22 cellular contexts compared by ENCODE assay signal in the genomic region with DNA sequence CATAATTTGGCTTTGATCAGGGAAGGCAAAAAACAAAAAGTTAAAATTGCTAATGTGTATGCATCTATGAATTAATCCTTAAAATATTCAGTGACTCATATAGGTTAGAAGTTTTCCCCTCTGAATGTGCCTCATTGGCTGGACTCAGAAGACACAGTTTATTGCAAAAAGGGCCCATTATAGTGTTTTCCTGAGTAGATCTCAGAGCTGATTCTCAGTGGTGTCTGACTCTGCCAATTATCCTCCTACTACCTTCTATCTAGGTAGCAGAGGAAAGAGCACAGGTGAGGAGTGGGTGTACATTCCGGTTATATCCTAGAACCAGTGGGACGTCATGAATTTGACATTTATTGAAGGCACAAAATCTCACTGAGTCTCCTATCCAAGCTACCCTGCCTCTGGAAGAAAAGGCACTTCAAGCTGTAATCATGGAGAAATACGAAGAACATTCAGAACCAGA.
DNase-seq lines count a peak whose midpoint lies in the region; ATAC-seq and TF ChIP-seq lines count a peak whose summit lies in the region.
"Had no signal": no experiment of that assay in that cellular context is flagged by ENCODE, and none has a peak within 500 bp of the region (broad histone marks: within the 10 kb centered on the region; RNA-seq: fewer than 3 reads in every experiment).

No MANE protein-coding gene starts in this region.

- H2AK9ac ChIP-seq in IMR-90 (replicated peaks; ENCODE audit: low read depth, low read length, poor library complexity), result no peak overlapping the region

- H3K27me3 ChIP-seq in IMR-90 (ENCODE audit: control insufficient read depth, insufficient read depth, low read length), result no peaks in the 10 kb centered on the region
- no peaks in the 10 kb centered on the region for H3K27me3 ChIP-seq in Karpas-422 (ENCODE audit: low read length)
- no peaks in the 10 kb centered on the region for H3K27me3 ChIP-seq in gastroesophageal sphincter
- H3K27me3 ChIP-seq: colonic mucosa, spleen, tibial artery had no signal

- H2BK5ac ChIP-seq in IMR-90 (ENCODE audit: low read depth, low read length, poor library complexity, severe bottlenecking), result peak overlapping the region; percentile 94

- peak overlapping the region; percentile 90; the same call in 1 of the 2 replicates for H4K5ac ChIP-seq in IMR-90 (ENCODE audit: low read depth, low read length)

- H3K4me3 ChIP-seq in AG04449 (ENCODE audit: low read depth, low read length) (no peak overlapping the region), IMR-90 (ENCODE audit: insufficient read depth, low read depth, low read length) (no peak overlapping the region), cardiac fibroblast (replicated peaks in 1 of 2; ENCODE audit: low read depth in 2 of 2, low read length in 2 of 2) (no peak overlapping the region), Karpas-422 (ENCODE audit: low read length) (no peak overlapping the region), gastroesophageal sphincter (no peak overlapping the region)
- H3K4me3 ChIP-seq: colonic mucosa, GM23338, heart left ventricle, spleen, tibial artery had no signal

- H3K9ac ChIP-seq in IMR-90 (ENCODE audit: low read depth, low read length) (no peak overlapping the region; the same call in 1 of the 2 replicates), Karpas-422 (ENCODE audit: low read length) (no peak overlapping the region)

- in situ Hi-C loops in IMR-90 (cut with MboI; ENCODE audit: low sequenced_read_pairs), result no loop called here

- H4K20me1 ChIP-seq in IMR-90 (ENCODE audit: insufficient read depth, low read length), result no peaks in the 10 kb centered on the region
- no peaks in the 10 kb centered on the region for H4K20me1 ChIP-seq in Karpas-422 (ENCODE audit: insufficient read depth, low read depth, low read length)

- peak overlapping the region; percentile 64 to 87 for H4K8ac ChIP-seq in IMR-90 (ENCODE audit: low read depth in 2 of 2, low read length in 2 of 2)

- POLR2A ChIA-PET in AG04449 (lab: Yijun Ruan, JAX) (interaction anchor here (1.0 kb wide), 1 partner anchor 73 kb away, joined by 3 read pairs; no protein-coding TSS in a partner anchor), IMR-90 (lab: Charles Lee; ENCODE audit: unreplicated experiment) (no interaction called here)

- H3K4me1 ChIP-seq in IMR-90 (ENCODE audit: control insufficient read depth, insufficient read depth, low read length) (peaks cover 16% of the 10 kb centered on the region), Karpas-422 (ENCODE audit: low read length) (no peaks in the 10 kb centered on the region), gastroesophageal sphincter (no peaks in the 10 kb centered on the region)
- H3K4me1 ChIP-seq: colonic mucosa, heart left ventricle, spleen, tibial artery had no signal

- H2AFZ ChIP-seq in IMR-90 (replicated peaks; ENCODE audit: low read length, poor library complexity) (peak overlapping the region; percentile 66), Karpas-422 (ENCODE audit: low read length) (no peak overlapping the region)
- H2AFZ ChIP-seq: GM23338 had no signal

- H2BK20ac ChIP-seq in IMR-90 (ENCODE audit: low read depth, low read length), result peak overlapping the region; percentile 95

- intact Hi-C loops in IMR-90 (cut with micrococcal nuclease), result no loop called here

- TF ChIP-seq POLR2A in IMR-90 (IDR thresholded peaks at IDR 0.05; ENCODE audit: low read depth, low read length), result no peak
- no peak for TF ChIP-seq POLR2A in gastroesophageal sphincter (IDR thresholded peaks at IDR 0.05)

- TF ChIP-seq RAD21 in IMR-90 (IDR thresholded peaks at IDR 0.05; ENCODE audit: low read length), result no peak

- peaks cover 3% of the 10 kb centered on the region for H3K9me1 ChIP-seq in IMR-90 (ENCODE audit: insufficient read depth, low read length)

- H2BK120ac ChIP-seq in IMR-90 (ENCODE audit: low read depth, low read length), result peak overlapping the region; percentile 92

- BruUV-seq in IMR-90 (replicated peaks; lab: Mats Ljungman, UMichigan), result no TSS peak

- peak overlapping the region; percentile 93 for H3K14ac ChIP-seq in IMR-90 (replicated peaks; ENCODE audit: low read depth, low read length)

- H3K9me3 ChIP-seq in IMR-90 (ENCODE audit: control insufficient read depth, insufficient read depth, low read length) (no peaks in the 10 kb centered on the region), Karpas-422 (ENCODE audit: low read length) (no peaks in the 10 kb centered on the region), gastroesophageal sphincter (no peaks in the 10 kb centered on the region)
- H3K9me3 ChIP-seq: colonic mucosa, heart left ventricle, spleen, tibial artery had no signal

- peak; percentile 94 for ATAC-seq in IMR-90 (ENCODE audit: low read depth)
- ATAC-seq in gastroesophageal sphincter, result no peak
- ATAC-seq: GM23338; heart left ventricle; naive thymus-derived CD8-positive, alpha-beta T cell had no signal

- no peaks in the 10 kb centered on the region for H3K79me2 ChIP-seq in Karpas-422 (ENCODE audit: low read length)

- DNase-seq in AG04449 (ENCODE audit: low read depth, low spot score) (peak; percentile 23), IMR-90 (peak; percentile 76), cardiac fibroblast (ENCODE audit: low read depth in 2 of 2) (peak; percentile 5 to 61), kidney tubule cell (ENCODE audit: low spot score) (peak; percentile 19), Karpas-422 (no peak), 8988T (no peak), UCSD-AML1 (lab: John Stamatoyannopoulos, UW; ENCODE audit: unreplicated experiment) (no peak)
- DNase-seq: activated CD4-positive, alpha-beta T cell treated with anti-CD3 and anti-CD28 coated beads, Interleukin-2, amount 10 ng/mL, durations not matched to agents 24 days and 14 days; activated gamma-delta T cell; anterior cingulate cortex; CD4-positive, alpha-beta memory T cell; colonic mucosa; heart left ventricle; immature natural killer cell; MM.1S; naive thymus-derived CD8-positive, alpha-beta T cell; NCI-H2227 treated with DMSO at 0.1 percent for 48 hours; spleen; SW 1271; tibial artery had no signal

- peak overlapping the region; percentile 94 for H3K18ac ChIP-seq in IMR-90 (ENCODE audit: low read depth, low read length)

- no peaks in the 10 kb centered on the region for H3K36me3 ChIP-seq in IMR-90 (ENCODE audit: control insufficient read depth, insufficient read depth, low read length)
- H3K36me3 ChIP-seq in Karpas-422 (ENCODE audit: insufficient read depth, low read length), result no peaks in the 10 kb centered on the region
- H3K36me3 ChIP-seq in gastroesophageal sphincter, result no peaks in the 10 kb centered on the region
- H3K36me3 ChIP-seq: colonic mucosa, heart left ventricle, spleen, tibial artery had no signal

- H3K9me2 ChIP-seq in Karpas-422 (replicated peaks; ENCODE audit: insufficient read depth, low read length), result no peaks in the 10 kb centered on the region

- no CpG with 5 or more reads among the region's 3 CpGs for WGBS in IMR-90 (ENCODE audit: extremely low coverage in 2 of 2, insufficient read length in 1 of 2), 2 experiments
- 92 to 100% methylated on average over 3 of the region's 3 CpGs for WGBS in gastroesophageal sphincter (ENCODE audit: low coverage in 1 of 2), 2 donors

- peak overlapping the region; percentile 46; the same call in 1 of the 2 replicates for H3K56ac ChIP-seq in IMR-90 (ENCODE audit: extremely low read depth, insufficient read depth, low read length)

- H3K23ac ChIP-seq in IMR-90 (ENCODE audit: low read depth, low read length), result peak overlapping the region; percentile 94; the same call in 1 of the 2 replicates

- no peaks in the 10 kb centered on the region for H3K79me1 ChIP-seq in IMR-90 (ENCODE audit: low read depth in 1 of 2, low read length in 2 of 2)

- peak overlapping the region; percentile 78 for H4K91ac ChIP-seq in IMR-90 (ENCODE audit: insufficient read depth, low read depth, low read length)

- dilution Hi-C loops in IMR-90 (cut with HindIII; ENCODE audit: low sequenced_read_pairs, unreplicated experiment), result no loop called here

- no peak for TF ChIP-seq EP300 in gastroesophageal sphincter (IDR thresholded peaks at IDR 0.05)

- H3K27ac ChIP-seq in IMR-90 (ENCODE audit: insufficient read depth, low read length) (peak overlapping the region; percentile 73), Karpas-422 (ENCODE audit: low read length) (no peak overlapping the region), gastroesophageal sphincter (no peak overlapping the region)
- H3K27ac ChIP-seq: colonic mucosa, heart left ventricle, spleen, tibial artery had no signal

- TF ChIP-seq CTCF in AG04449 (IDR thresholded peaks at IDR 0.05; ENCODE audit: insufficient read depth, low read length, missing control alignments) (no peak), IMR-90 (conservative IDR thresholded peaks at IDR 0.05; ENCODE audit: low read depth, low read length) (no peak), cardiac fibroblast (IDR thresholded peaks at IDR 0.05; ENCODE audit: low read depth, low read length) (no peak), gastroesophageal sphincter (IDR thresholded peaks at IDR 0.05) (no peak)

- peak overlapping the region; percentile 98 for H2BK15ac ChIP-seq in IMR-90 (ENCODE audit: low read depth, low read length)

- H2AK5ac ChIP-seq in IMR-90 (ENCODE audit: low read depth, low read length), result peak overlapping the region; percentile 95; the same call in 1 of the 2 replicates

- H3K4me2 ChIP-seq in IMR-90 (ENCODE audit: low read depth, low read length) (peak overlapping the region; percentile 83; the same call in 1 of the 2 replicates), Karpas-422 (ENCODE audit: low read depth, low read length, poor library complexity, severe bottlenecking) (no peak overlapping the region)
- H3K4me2 ChIP-seq: GM23338 had no signal

- peak overlapping the region; percentile 90; the same call in 1 of the 2 replicates for H3K4ac ChIP-seq in IMR-90 (ENCODE audit: low read depth, low read length)

- CTCF ChIA-PET in AG04449 (lab: Yijun Ruan, JAX) (no interaction called here), IMR-90 (lab: Yijun Ruan, JAX) (interaction anchor here (0.8 to 1.6 kb wide), 3 partner anchors 11 to 336 kb away, joined by 3 to 4 read pairs (median 4); no protein-coding TSS in a partner anchor)

TF ChIP-seq in IMR-90, 13 proteins besides CTCF, POLR2A, EP300 and RAD21 (continues in another document):
- TF ChIP-seq BHLHE40 (IDR thresholded peaks at IDR 0.05; ENCODE audit: low read depth, low read length) (no peak), CHD1 (IDR thresholded peaks at IDR 0.05; ENCODE audit: low read depth, low read length) (no peak), FOS (IDR thresholded peaks at IDR 0.05; ENCODE audit: low read depth, low read length) (no peak), MXI1 (IDR thresholded peaks at IDR 0.05; ENCODE audit: borderline replicate concordance, low read depth, low read length) (no peak), NFE2L2 (IDR thresholded peaks at IDR 0.05; ENCODE audit: low read depth, low read length) (no peak), MAZ (IDR thresholded peaks at IDR 0.05; ENCODE audit: borderline replicate concordance, low read depth, low read length) (no peak), RCOR1 (IDR thresholded peaks at IDR 0.05; ENCODE audit: insufficient replicate concordance, low read length) (no peak), MAFK (IDR thresholded peaks at IDR 0.05; ENCODE audit: low read depth, low read length) (no peak; the same call in 1 of the 2 replicates), CEBPB (IDR thresholded peaks at IDR 0.05; ENCODE audit: low read depth, low read length) (no peak)

Comparison
In these comparisons a context has a peak if more than half of its experiments do, and no peak if none do; other contexts are left out.
1. DNase-seq: peak in AG04449 (single experiment), IMR-90 (single experiment), cardiac fibroblast (2 of 2) and kidney tubule cell (single experiment); none in Karpas-422 (single experiment), 8988T (single experiment) and UCSD-AML1 (single experiment).